In genomic region chr4:10084651-10085320, GRCh38 we compare ENCODE assay signal across 17 cellular contexts. TPM values are rescaled to one million over a fixed set of nuclear protein-coding genes. Genes with fewer than 3 reads are reported as not detected.
DNase-seq lines count a peak whose midpoint lies in the region; ATAC-seq and TF ChIP-seq lines count a peak whose summit lies in the region.
"Had no signal": no experiment of that assay in that cellular context is flagged by ENCODE, and none has a peak within 500 bp of the region (broad histone marks: within the 10 kb centered on the region; RNA-seq: fewer than 3 reads in every experiment).

No MANE protein-coding gene starts in this region.

- H3K4me2 ChIP-seq in smooth muscle cell: no peak overlapping the region

- H3K9me3 ChIP-seq in gastroesophageal sphincter (no peaks in the 10 kb centered on the region), aorta (ENCODE audit: control insufficient read depth, low read length) (no peaks in the 10 kb centered on the region), smooth muscle cell (replicated peaks; ENCODE audit: low read depth) (no peaks in the 10 kb centered on the region)
- H3K9me3 ChIP-seq: uterus had no signal

- no peak overlapping the region for H3K9ac ChIP-seq in smooth muscle cell (ENCODE audit: low read depth)

- no peaks in the 10 kb centered on the region for H3K27me3 Mint-ChIP-seq in stimulated activated naive CD8-positive, alpha-beta T cell treated with anti-CD3 and anti-CD28 coated beads, Interleukin-15, Interleukin-2, amounts not matched to agents 100 ng/mL and 50 ng/mL, for 24 hours
- no peaks in the 10 kb centered on the region for H3K27me3 Mint-ChIP-seq in natural killer cell treated with Interleukin-12 subunit alpha and Interleukin-12 subunit beta and Interleukin-15 and Interleukin-18, amount 100 ng/mL, for 72 hours
- H3K27me3 Mint-ChIP-seq in stimulated activated memory B cell treated with anti-CD40 and anti-IgM and Interleukin-4, amounts not matched to agents 10 μg/mL and 1 μg/mL and 100 μg/mL, for 72 hours: no peaks in the 10 kb centered on the region
- H3K27me3 Mint-ChIP-seq: activated CD4-positive, alpha-beta T cell treated with anti-CD3 and anti-CD28 coated beads, Interleukin-2, amount 10 ng/mL, durations not matched to agents 24 days and 14 days had no signal

- TF ChIP-seq CTCF in gastroesophageal sphincter (IDR thresholded peaks at IDR 0.05) (no peak), smooth muscle cell (IDR thresholded peaks at IDR 0.05; ENCODE audit: borderline replicate concordance, insufficient read depth, poor library complexity, severe bottlenecking) (no peak)

- H2AFZ ChIP-seq in smooth muscle cell (ENCODE audit: low read depth): no peak overlapping the region

- H3K9me3 Mint-ChIP-seq in stimulated activated naive CD8-positive, alpha-beta T cell treated with anti-CD3 and anti-CD28 coated beads, Interleukin-15, Interleukin-2, amounts not matched to agents 100 ng/mL and 50 ng/mL, for 24 hours: no peaks in the 10 kb centered on the region
- no peaks in the 10 kb centered on the region for H3K9me3 Mint-ChIP-seq in natural killer cell treated with Interleukin-12 subunit alpha and Interleukin-12 subunit beta and Interleukin-15 and Interleukin-18, amount 100 ng/mL, for 72 hours
- H3K9me3 Mint-ChIP-seq in stimulated activated memory B cell treated with anti-CD40 and anti-IgM and Interleukin-4, amounts not matched to agents 10 μg/mL and 1 μg/mL and 100 μg/mL, for 72 hours: no peaks in the 10 kb centered on the region
- H3K9me3 Mint-ChIP-seq: activated CD4-positive, alpha-beta T cell treated with anti-CD3 and anti-CD28 coated beads, Interleukin-2, amount 10 ng/mL, durations not matched to agents 24 days and 14 days had no signal

- no peak for DNase-seq in stimulated activated naive CD8-positive, alpha-beta T cell treated with anti-CD3 and anti-CD28 coated beads, Interleukin-15, Interleukin-2, amounts not matched to agents 100 U/mL and 50 U/mL, for 24 hours
- peak; percentile 29 for DNase-seq in natural killer cell treated with Interleukin-12 subunit alpha and Interleukin-12 subunit beta and Interleukin-15 and Interleukin-18, amount 100 ng/mL, for 72 hours (ENCODE audit: low spot score)
- DNase-seq in aorta: peak; percentile 32 to 68
- DNase-seq in smooth muscle cell (lab: John Stamatoyannopoulos, UW; ENCODE audit: unreplicated experiment): no peak
- DNase-seq: activated CD4-positive, alpha-beta T cell treated with anti-CD3 and anti-CD28 coated beads, Interleukin-2, amount 10 ng/mL, durations not matched to agents 24 days and 14 days; activated gamma-delta T cell treated with Interleukin-2 at 50 U/mL for 16 hours; DMS153; NCI-H146; NCI-H510A treated with DMSO at 0.1 percent for 48 hours; occipital lobe had no signal

- intact Hi-C loops in aorta (cut with DNase I): no loop called here

- H3K4me1 ChIP-seq in gastroesophageal sphincter (peaks cover 0 to 72% (median 0%) of the 10 kb centered on the region in 3 donors), aorta (ENCODE audit: control insufficient read depth in 1 of 2, insufficient read depth in 2 of 2, low read length in 2 of 2) (no peaks in the 10 kb centered on the region), smooth muscle cell (ENCODE audit: low read depth) (no peaks in the 10 kb centered on the region)
- H3K4me1 ChIP-seq: uterus had no signal

- WGBS in gastroesophageal sphincter (ENCODE audit: low coverage in 1 of 2), 2 donors: 66% methylated on average over 10 of the region's 21 CpGs; no CpG with 5 or more reads in 1 of the 2 donors
- 66 to 69% methylated on average over 21 of the region's 21 CpGs for WGBS in aorta, 2 donors
- WGBS in smooth muscle cell (ENCODE audit: low lambda C conversion rate): 93% methylated on average over 21 of the region's 21 CpGs

- H3K27me3 ChIP-seq in gastroesophageal sphincter (no peaks in the 10 kb centered on the region), aorta (ENCODE audit: control insufficient read depth in 1 of 2, insufficient read depth in 2 of 2, low read length in 1 of 2) (no peaks in the 10 kb centered on the region), smooth muscle cell (ENCODE audit: low read depth) (no peaks in the 10 kb centered on the region)
- H3K27me3 ChIP-seq: uterus had no signal

- no peak for TF ChIP-seq POLR2A in gastroesophageal sphincter (IDR thresholded peaks at IDR 0.05)

- ATAC-seq in stimulated activated naive CD8-positive, alpha-beta T cell treated with anti-CD3 and anti-CD28 coated beads, Interleukin-15, Interleukin-2, amounts not matched to agents 100 U/mL and 50 U/mL, for 24 hours: no peak
- peak; percentile 21 for ATAC-seq in gastroesophageal sphincter
- ATAC-seq in natural killer cell treated with Interleukin-12 subunit alpha and Interleukin-12 subunit beta and Interleukin-15 and Interleukin-18, amount 100 ng/mL, for 72 hours: no peak
- ATAC-seq in aorta (ENCODE audit: low FRiP score): no peak
- no peak for ATAC-seq in GM18909 (IDR thresholded peaks at IDR 0.05; ENCODE audit: poor library complexity, unreplicated experiment)
- ATAC-seq in stimulated activated memory B cell treated with anti-CD40 and anti-IgM and Interleukin-4, amounts not matched to agents 10 μg/mL and 1 μg/mL and 100 μg/mL, for 72 hours: no peak
- ATAC-seq: left lobe of liver, Panc1 had no signal

- H3K27ac Mint-ChIP-seq in stimulated activated naive CD8-positive, alpha-beta T cell treated with anti-CD3 and anti-CD28 coated beads, Interleukin-15, Interleukin-2, amounts not matched to agents 100 ng/mL and 50 ng/mL, for 24 hours: peak overlapping the region; percentile 31
- peak overlapping the region in 1 of 2 donors; percentile 56 for H3K27ac Mint-ChIP-seq in natural killer cell treated with Interleukin-12 subunit alpha and Interleukin-12 subunit beta and Interleukin-15 and Interleukin-18, amount 100 ng/mL, for 72 hours
- H3K27ac Mint-ChIP-seq in stimulated activated memory B cell treated with anti-CD40 and anti-IgM and Interleukin-4, amounts not matched to agents 10 μg/mL and 1 μg/mL and 100 μg/mL, for 72 hours: no peak overlapping the region
- H3K27ac Mint-ChIP-seq: activated CD4-positive, alpha-beta T cell treated with anti-CD3 and anti-CD28 coated beads, Interleukin-2, amount 10 ng/mL, durations not matched to agents 24 days and 14 days had no signal

- peaks cover 26% of the 10 kb centered on the region for H3K79me2 ChIP-seq in smooth muscle cell (ENCODE audit: low read depth)

- H3K27ac ChIP-seq in gastroesophageal sphincter (peak overlapping the region in 3 of 4 donors; percentile 43 to 69 (median 66)), aorta (ENCODE audit: low read depth in 1 of 2, low read length in 2 of 2) (peak overlapping the region in 1 of 2 donors; percentile 4), smooth muscle cell (ENCODE audit: low read depth) (no peak overlapping the region)
- H3K27ac ChIP-seq: uterus had no signal

- no peaks in the 10 kb centered on the region for H3F3A ChIP-seq in smooth muscle cell (ENCODE audit: low read depth)

- peaks cover 93% of the 10 kb centered on the region for H4K20me1 ChIP-seq in smooth muscle cell (ENCODE audit: low read depth)

- H3K36me3 ChIP-seq in gastroesophageal sphincter: peaks cover 0 to 100% of the 10 kb centered on the region in 2 donors
- H3K36me3 ChIP-seq in aorta (ENCODE audit: control insufficient read depth in 1 of 2, insufficient read depth in 2 of 2, low read length in 1 of 2): peaks cover 18 to 38% of the 10 kb centered on the region in 2 donors
- peaks cover 16% of the 10 kb centered on the region for H3K36me3 ChIP-seq in smooth muscle cell (ENCODE audit: low read depth)
- H3K36me3 ChIP-seq: uterus had no signal

- H3K4me3 Mint-ChIP-seq in stimulated activated naive CD8-positive, alpha-beta T cell treated with anti-CD3 and anti-CD28 coated beads, Interleukin-15, Interleukin-2, amounts not matched to agents 100 ng/mL and 50 ng/mL, for 24 hours: no peak overlapping the region
- no peak overlapping the region for H3K4me3 Mint-ChIP-seq in natural killer cell treated with Interleukin-12 subunit alpha and Interleukin-12 subunit beta and Interleukin-15 and Interleukin-18, amount 100 ng/mL, for 72 hours
- no peak overlapping the region for H3K4me3 Mint-ChIP-seq in stimulated activated memory B cell treated with anti-CD40 and anti-IgM and Interleukin-4, amounts not matched to agents 10 μg/mL and 1 μg/mL and 100 μg/mL, for 72 hours
- H3K4me3 Mint-ChIP-seq: activated CD4-positive, alpha-beta T cell treated with anti-CD3 and anti-CD28 coated beads, Interleukin-2, amount 10 ng/mL, durations not matched to agents 24 days and 14 days had no signal

- TF ChIP-seq EP300 in gastroesophageal sphincter (IDR thresholded peaks at IDR 0.05): no peak

- H3K36me3 Mint-ChIP-seq in stimulated activated naive CD8-positive, alpha-beta T cell treated with anti-CD3 and anti-CD28 coated beads, Interleukin-15, Interleukin-2, amounts not matched to agents 100 ng/mL and 50 ng/mL, for 24 hours (ENCODE audit: low read depth): peaks cover 80% of the 10 kb centered on the region
- peaks cover 13% of the 10 kb centered on the region for H3K36me3 Mint-ChIP-seq in natural killer cell treated with Interleukin-12 subunit alpha and Interleukin-12 subunit beta and Interleukin-15 and Interleukin-18, amount 100 ng/mL, for 72 hours
- H3K36me3 Mint-ChIP-seq in stimulated activated memory B cell treated with anti-CD40 and anti-IgM and Interleukin-4, amounts not matched to agents 10 μg/mL and 1 μg/mL and 100 μg/mL, for 72 hours: peaks cover 76% of the 10 kb centered on the region

- H3K4me3 ChIP-seq in gastroesophageal sphincter (no peak overlapping the region), aorta (ENCODE audit: low read length in 2 of 2) (no peak overlapping the region), smooth muscle cell (no peak overlapping the region)
- H3K4me3 ChIP-seq: uterus had no signal

- no peaks in the 10 kb centered on the region for H3K4me1 Mint-ChIP-seq in stimulated activated naive CD8-positive, alpha-beta T cell treated with anti-CD3 and anti-CD28 coated beads, Interleukin-15, Interleukin-2, amounts not matched to agents 100 ng/mL and 50 ng/mL, for 24 hours (ENCODE audit: low read depth)
- H3K4me1 Mint-ChIP-seq in natural killer cell treated with Interleukin-12 subunit alpha and Interleukin-12 subunit beta and Interleukin-15 and Interleukin-18, amount 100 ng/mL, for 72 hours (ENCODE audit: low read depth in 2 of 2): peaks cover 0 to 16% of the 10 kb centered on the region in 2 donors
- H3K4me1 Mint-ChIP-seq in stimulated activated memory B cell treated with anti-CD40 and anti-IgM and Interleukin-4, amounts not matched to agents 10 μg/mL and 1 μg/mL and 100 μg/mL, for 72 hours: no peaks in the 10 kb centered on the region

RNA-seq across cellular contexts. Expression of gene WDR1, which starts 31.8 kb away (rescaled TPM):
- total RNA-seq in gastroesophageal sphincter: 100 to 1,000 TPM; 353 to 530 (median 419) TPM
- 100 to 1,000 TPM; 550 to 559 TPM for total RNA-seq in natural killer cell treated with Interleukin-12 subunit alpha and Interleukin-12 subunit beta and Interleukin-15 and Interleukin-18, amount 100 ng/mL, for 72 hours
- 100 to 1,000 TPM; 339 to 593 TPM for total RNA-seq in aorta
- 100 to 1,000 TPM; 159 to 207 TPM for polyA plus RNA-seq in aorta
- total RNA-seq in smooth muscle cell: 224 and 259 TPM in 2 replicates
- polyA plus RNA-seq in smooth muscle cell: 273 and 283 TPM in 2 replicates

Comparison
In these comparisons a context has a peak if more than half of its experiments do, and no peak if none do; other contexts are left out.
1. DNase-seq: peak in natural killer cell treated with Interleukin-12 subunit alpha and Interleukin-12 subunit beta and Interleukin-15 and Interleukin-18, amount 100 ng/mL, for 72 hours (single experiment) and aorta (2 of 2); none in stimulated activated naive CD8-positive, alpha-beta T cell treated with anti-CD3 and anti-CD28 coated beads, Interleukin-15, Interleukin-2, amounts not matched to agents 100 U/mL and 50 U/mL, for 24 hours (single experiment) and smooth muscle cell (single experiment).